1 cellular context compared by ENCODE assay signal in the genomic region with DNA sequence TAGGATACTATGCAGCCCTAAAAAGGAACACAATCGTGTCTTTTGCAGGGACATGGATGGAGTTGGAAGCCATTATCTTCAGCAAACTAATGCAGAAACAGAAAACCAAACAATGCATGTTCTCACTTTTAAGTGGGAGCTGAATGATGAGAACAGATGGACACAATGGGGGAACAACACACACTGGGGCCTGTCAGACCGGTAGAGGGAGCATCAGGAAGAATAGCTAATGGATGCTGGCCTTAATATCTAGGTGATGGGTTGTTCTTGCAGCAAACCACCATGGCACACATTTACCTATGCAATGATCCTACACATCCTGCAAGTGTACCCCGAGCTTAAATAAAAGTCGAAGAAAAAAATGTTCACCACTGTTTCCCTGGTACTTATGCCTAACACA.
TF ChIP-seq lines count a peak whose summit lies in the region.

No MANE protein-coding gene starts in this region.

TF ChIP-seq in A549, 52 proteins besides CTCF, POLR2A, EP300 and RAD21 (continued from another document):
- no peak for TF ChIP-seq USF2 (IDR thresholded peaks at IDR 0.05)
- TF ChIP-seq HOXB13 (CRISPR knock-in tag; IDR thresholded peaks at IDR 0.05; ENCODE audit: low read depth): no peak
- no peak for TF ChIP-seq HOXB5 (CRISPR knock-in tag; IDR thresholded peaks at IDR 0.05)
- TF ChIP-seq TFCP2L1 (CRISPR knock-in tag; IDR thresholded peaks at IDR 0.05): no peak
- no peak for TF ChIP-seq CBX8 (IDR thresholded peaks at IDR 0.05)
- TF ChIP-seq HES2 (IDR thresholded peaks at IDR 0.05): no peak
- TF ChIP-seq CHD2 (IDR thresholded peaks at IDR 0.05; ENCODE audit: low read length, partially characterized antibody): no peak
TF ChIP-seq in A549: peak in this region for 0.
